In the genomic region with DNA sequence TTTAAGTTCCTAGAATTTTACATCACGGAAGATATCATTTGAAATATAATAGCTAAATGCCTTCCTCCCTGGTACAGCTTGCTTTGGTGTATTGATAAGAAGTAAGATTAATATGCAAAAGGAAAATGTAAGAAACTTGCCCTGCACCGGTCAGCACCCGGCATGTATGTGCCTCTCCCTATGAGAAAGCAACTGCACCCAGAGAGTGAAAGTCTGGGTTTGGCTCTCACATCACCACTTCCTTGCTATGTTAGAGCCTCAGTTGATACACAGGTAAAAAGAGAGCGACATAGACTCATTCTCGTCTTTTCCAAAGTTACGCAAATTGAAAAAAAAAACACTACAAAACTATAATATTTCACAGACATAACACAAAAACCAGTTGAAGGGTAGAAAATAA, we compare ENCODE assay signal across 15 cellular contexts.
A peak's percentile ranks its signal among the peaks of the same experiment; 100 is the strongest.
DNase-seq lines count a peak whose midpoint lies in the region; ATAC-seq and TF ChIP-seq lines count a peak whose summit lies in the region.
"Had no signal": no experiment of that assay in that cellular context is flagged by ENCODE, and none has a peak within 500 bp of the region (broad histone marks: within the 10 kb centered on the region; RNA-seq: fewer than 3 reads in every experiment).

No MANE protein-coding gene starts in this region.

- intact Hi-C loops in upper lobe of right lung (cut with DNase I), result no loop called here

- H3K27ac Mint-ChIP-seq in T-helper 1 cell treated with Interleukin-12 subunit alpha and Interleukin-12 subunit beta and Interleukin-4 antibody, amounts not matched to agents 30 μg/mL and 1 μg/mL, for 36 hours, result no peak overlapping the region
- H3K27ac Mint-ChIP-seq in activated naive CD4-positive, alpha-beta T cell treated with anti-CD3 and anti-CD28 coated beads, Interleukin-2, amount 50 U/mL, for 24 hours, result peak overlapping the region; percentile 100
- peak overlapping the region; percentile 18 to 59 for H3K27ac Mint-ChIP-seq in natural killer cell treated with Interleukin-12 subunit alpha and Interleukin-12 subunit beta and Interleukin-15 and Interleukin-18, amount 100 ng/mL, for 72 hours

- peaks cover 37% of the 10 kb centered on the region for H3K4me1 Mint-ChIP-seq in T-helper 1 cell treated with Interleukin-12 subunit alpha and Interleukin-12 subunit beta and Interleukin-4 antibody, amounts not matched to agents 30 μg/mL and 1 μg/mL, for 36 hours (ENCODE audit: low read depth)
- peaks cover 95% of the 10 kb centered on the region for H3K4me1 Mint-ChIP-seq in activated naive CD4-positive, alpha-beta T cell treated with anti-CD3 and anti-CD28 coated beads, Interleukin-2, amount 50 U/mL, for 24 hours
- peaks cover 11 to 21% of the 10 kb centered on the region in 2 donors for H3K4me1 Mint-ChIP-seq in natural killer cell treated with Interleukin-12 subunit alpha and Interleukin-12 subunit beta and Interleukin-15 and Interleukin-18, amount 100 ng/mL, for 72 hours (ENCODE audit: low read depth in 2 of 2)

- peak in 1 of 2 donors; percentile 49 for ATAC-seq in natural killer cell treated with Interleukin-12 subunit alpha and Interleukin-12 subunit beta and Interleukin-15 and Interleukin-18, amount 100 ng/mL, for 72 hours
- ATAC-seq in HG03095 (IDR thresholded peaks at IDR 0.05; ENCODE audit: unreplicated experiment) (no peak), GM21381 (IDR thresholded peaks at IDR 0.05; ENCODE audit: unreplicated experiment) (no peak), upper lobe of right lung (no peak)
- ATAC-seq: sciatic nerve had no signal

- peak overlapping the region; percentile 64 for H3K4me3 Mint-ChIP-seq in T-helper 1 cell treated with Interleukin-12 subunit alpha and Interleukin-12 subunit beta and Interleukin-4 antibody, amounts not matched to agents 30 μg/mL and 1 μg/mL, for 36 hours
- H3K4me3 Mint-ChIP-seq in activated naive CD4-positive, alpha-beta T cell treated with anti-CD3 and anti-CD28 coated beads, Interleukin-2, amount 50 U/mL, for 24 hours, result peak overlapping the region; percentile 89
- peak overlapping the region; percentile 15 for H3K4me3 Mint-ChIP-seq in natural killer cell treated with Interleukin-12 subunit alpha and Interleukin-12 subunit beta and Interleukin-15 and Interleukin-18, amount 100 ng/mL, for 72 hours

- peaks cover 19% of the 10 kb centered on the region for H3K36me3 Mint-ChIP-seq in T-helper 1 cell treated with Interleukin-12 subunit alpha and Interleukin-12 subunit beta and Interleukin-4 antibody, amounts not matched to agents 30 μg/mL and 1 μg/mL, for 36 hours (ENCODE audit: low read depth)
- H3K36me3 Mint-ChIP-seq in activated naive CD4-positive, alpha-beta T cell treated with anti-CD3 and anti-CD28 coated beads, Interleukin-2, amount 50 U/mL, for 24 hours, result peaks cover 13% of the 10 kb centered on the region
- peaks cover 5% of the 10 kb centered on the region for H3K36me3 Mint-ChIP-seq in natural killer cell treated with Interleukin-12 subunit alpha and Interleukin-12 subunit beta and Interleukin-15 and Interleukin-18, amount 100 ng/mL, for 72 hours

- H3K27me3 ChIP-seq in upper lobe of right lung, result no peaks in the 10 kb centered on the region
- H3K27me3 ChIP-seq: uterus had no signal

- TF ChIP-seq CTCF in upper lobe of right lung (IDR thresholded peaks at IDR 0.05), result no peak

- no peaks in the 10 kb centered on the region for H3K9me3 ChIP-seq in upper lobe of right lung
- H3K9me3 ChIP-seq: uterus had no signal

- H3K36me3 ChIP-seq in upper lobe of right lung, result peaks cover under 1% of the 10 kb centered on the region
- H3K36me3 ChIP-seq: uterus had no signal

- no peaks in the 10 kb centered on the region for H3K4me1 ChIP-seq in upper lobe of right lung
- H3K4me1 ChIP-seq: uterus had no signal

- H3K27ac ChIP-seq in upper lobe of right lung, result no peak overlapping the region
- H3K27ac ChIP-seq: uterus had no signal

- DNase-seq in activated CD8-positive, alpha-beta memory T cell treated with anti-CD3 and anti-CD28 coated beads for 24 hours, result peak; percentile 66
- DNase-seq in activated CD8-positive, alpha-beta memory T cell treated with anti-CD3 and anti-CD28 coated beads, Interleukin-2, amount 50 U/mL, for 4 hours, result no peak
- no peak for DNase-seq in natural killer cell treated with Interleukin-12 subunit alpha and Interleukin-12 subunit beta and Interleukin-15 and Interleukin-18, amount 100 ng/mL, for 72 hours (ENCODE audit: low spot score)
- DNase-seq in upper lobe of right lung, result no peak
- DNase-seq: cortex of kidney, HCEC 1CT, NCI-H1417 treated with DMSO at 0.1 percent for 48 hours, NCI-H526, substantia nigra, uterus had no signal

- no peak overlapping the region for H3K4me3 ChIP-seq in upper lobe of right lung
- H3K4me3 ChIP-seq: uterus had no signal

- peaks cover 14% of the 10 kb centered on the region for H3K9me3 Mint-ChIP-seq in T-helper 1 cell treated with Interleukin-12 subunit alpha and Interleukin-12 subunit beta and Interleukin-4 antibody, amounts not matched to agents 30 μg/mL and 1 μg/mL, for 36 hours
- H3K9me3 Mint-ChIP-seq in activated naive CD4-positive, alpha-beta T cell treated with anti-CD3 and anti-CD28 coated beads, Interleukin-2, amount 50 U/mL, for 24 hours, result no peaks in the 10 kb centered on the region
- no peaks in the 10 kb centered on the region for H3K9me3 Mint-ChIP-seq in natural killer cell treated with Interleukin-12 subunit alpha and Interleukin-12 subunit beta and Interleukin-15 and Interleukin-18, amount 100 ng/mL, for 72 hours

- peaks cover 12% of the 10 kb centered on the region for H3K27me3 Mint-ChIP-seq in T-helper 1 cell treated with Interleukin-12 subunit alpha and Interleukin-12 subunit beta and Interleukin-4 antibody, amounts not matched to agents 30 μg/mL and 1 μg/mL, for 36 hours (ENCODE audit: low read depth)
- no peaks in the 10 kb centered on the region for H3K27me3 Mint-ChIP-seq in activated naive CD4-positive, alpha-beta T cell treated with anti-CD3 and anti-CD28 coated beads, Interleukin-2, amount 50 U/mL, for 24 hours
- no peaks in the 10 kb centered on the region for H3K27me3 Mint-ChIP-seq in natural killer cell treated with Interleukin-12 subunit alpha and Interleukin-12 subunit beta and Interleukin-15 and Interleukin-18, amount 100 ng/mL, for 72 hours

Comparison
In these comparisons a context has a peak if more than half of its experiments do, and no peak if none do; other contexts are left out.
1. H3K4me3 Mint-ChIP-seq: peak in every context shown above with its lines; median percentile 89 in activated naive CD4-positive, alpha-beta T cell treated with anti-CD3 and anti-CD28 coated beads, Interleukin-2, amount 50 U/mL, for 24 hours; 64 in T-helper 1 cell treated with Interleukin-12 subunit alpha and Interleukin-12 subunit beta and Interleukin-4 antibody, amounts not matched to agents 30 μg/mL and 1 μg/mL, for 36 hours; 15 in natural killer cell treated with Interleukin-12 subunit alpha and Interleukin-12 subunit beta and Interleukin-15 and Interleukin-18, amount 100 ng/mL, for 72 hours.